ENCODE assay signal across 1 cellular context in the genomic region with DNA sequence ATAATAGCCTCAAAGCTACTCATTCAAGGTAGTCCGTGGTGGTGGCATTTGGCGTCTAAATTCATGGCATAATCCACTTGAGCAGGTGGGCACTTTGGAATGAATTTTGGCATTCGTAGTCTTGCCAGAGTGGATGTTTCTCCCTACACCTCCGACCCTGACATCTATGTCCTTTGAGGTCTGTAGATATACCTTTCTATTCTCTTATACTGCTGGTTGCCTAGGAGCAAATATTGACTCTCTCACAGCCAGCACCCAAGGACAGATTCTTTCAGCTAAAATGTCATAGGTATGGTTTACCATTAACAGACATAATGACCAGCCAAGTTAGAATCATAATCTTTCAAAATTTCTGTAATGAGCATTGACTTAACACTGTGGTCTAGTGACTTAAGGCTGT.
TF ChIP-seq lines count a peak whose summit lies in the region.

No MANE protein-coding gene starts in this region.

TF ChIP-seq in H1, 55 proteins besides CTCF, POLR2A, EP300 and RAD21:
- TF ChIP-seq KDM4A (IDR thresholded peaks at IDR 0.05; ENCODE audit: low read depth, low read length, severe bottlenecking) = no peak
